8 cellular contexts compared by ENCODE assay signal in genomic region chr19:8505680-8506401, GRCh38. TPM values are rescaled to one million over a fixed set of nuclear protein-coding genes. Genes with fewer than 3 reads are reported as not detected.
DNase-seq lines count a peak whose midpoint lies in the region; ATAC-seq and TF ChIP-seq lines count a peak whose summit lies in the region.

No MANE protein-coding gene starts in this region.

- CTCF ChIA-PET in activated naive CD4-positive, alpha-beta T cell treated with anti-CD3 and anti-CD28 coated beads for 36 hours (lab: Charles Lee) = interaction anchor here (0.6 to 2.4 kb wide), 16 partner anchors 9 to 184 kb away, joined by 3 to 21 read pairs (median 4); partner anchors contain the start of genes MARCHF2, NDUFA7 and RPS28

- DNase-seq in KBM-7 (peak; percentile 85), SJCRH30 (peak; percentile 82 to 89), germinal center (ENCODE audit: low spot score) (peak; percentile 82), nucleus accumbens (lab: John Stamatoyannopoulos, UW) (peak in 54 of 56 donors; percentile 24 to 93 (median 70)), superior temporal gyrus (ENCODE audit: extremely low spot score) (peak; percentile 87)
- DNase-seq in activated naive CD4-positive, alpha-beta T cell treated with anti-CD3 and anti-CD28 coated beads for 36 hours = peak; percentile 81

- H3K36me3 Mint-ChIP-seq in activated naive CD4-positive, alpha-beta T cell treated with anti-CD3 and anti-CD28 coated beads for 36 hours (ENCODE audit: low read depth) = no peaks in the 10 kb centered on the region

- no peaks in the 10 kb centered on the region for H3K36me3 ChIP-seq in SJCRH30

- H3K27me3 Mint-ChIP-seq in activated naive CD4-positive, alpha-beta T cell treated with anti-CD3 and anti-CD28 coated beads for 36 hours (ENCODE audit: low read depth) = no peaks in the 10 kb centered on the region

- H3K9me3 ChIP-seq in SJCRH30 (replicated peaks) = no peaks in the 10 kb centered on the region

- no peaks in the 10 kb centered on the region for H3K4me1 ChIP-seq in SJCRH30

- peak overlapping the region; percentile 63 for H3K27ac Mint-ChIP-seq in activated naive CD4-positive, alpha-beta T cell treated with anti-CD3 and anti-CD28 coated beads for 36 hours

- TF ChIP-seq POLR2A in GM15510 (IDR thresholded peaks at IDR 0.05; ENCODE audit: borderline replicate concordance, extremely low read depth, insufficient read length) = peak; percentile 17

- H3K4me3 ChIP-seq in SJCRH30 = peak overlapping the region; percentile 60

- ATAC-seq in GM18520 (IDR thresholded peaks at IDR 0.05; ENCODE audit: unreplicated experiment) = no peak

- peak overlapping the region; percentile 2; the same call in 1 of the 2 replicates for H3K27ac ChIP-seq in SJCRH30

- in situ Hi-C loops in KBM-7 (cut with MboI; ENCODE audit: low pct_unique_long_range_greater_than_20kb, low sequenced_read_pairs) = no loop called here

- no peaks in the 10 kb centered on the region for H3K27me3 ChIP-seq in SJCRH30

- no peaks in the 10 kb centered on the region for H3K9me3 Mint-ChIP-seq in activated naive CD4-positive, alpha-beta T cell treated with anti-CD3 and anti-CD28 coated beads for 36 hours

- peak overlapping the region; percentile 84 for H3K4me3 Mint-ChIP-seq in activated naive CD4-positive, alpha-beta T cell treated with anti-CD3 and anti-CD28 coated beads for 36 hours

- intact Hi-C loops in activated naive CD4-positive, alpha-beta T cell treated with anti-CD3 and anti-CD28 coated beads for 36 hours (cut with micrococcal nuclease) = loop anchor here (1.0 to 2.0 kb wide), 4 partner anchors 19 to 152 kb away; partner anchors contain the start of genes HNRNPM and MARCHF2

- peaks cover 8% of the 10 kb centered on the region for H3K4me1 Mint-ChIP-seq in activated naive CD4-positive, alpha-beta T cell treated with anti-CD3 and anti-CD28 coated beads for 36 hours (ENCODE audit: low read depth)

RNA-seq across cellular contexts. Expression of gene PRAM1, which starts 3.4 kb away (rescaled TPM):
- total RNA-seq in SJCRH30 (2014; rRNA removed; shearing (Covaris generic)) = not detected in 2 replicates
- under 1 TPM; 0.40 to 0.45 TPM for total RNA-seq in activated naive CD4-positive, alpha-beta T cell treated with anti-CD3 and anti-CD28 coated beads for 36 hours

RNA-seq across cellular contexts. Expression of gene ZNF414, which starts 8.1 kb away (rescaled TPM):
- 3.1 and 4.7 TPM in 2 replicates for total RNA-seq in SJCRH30 (2014; rRNA removed; shearing (Covaris generic))
- total RNA-seq in activated naive CD4-positive, alpha-beta T cell treated with anti-CD3 and anti-CD28 coated beads for 36 hours = 10 to 100 TPM; 19.8 to 24.1 TPM
